ENCODE assay signal across 8 cellular contexts in genomic region chr6:158290040-158290439, GRCh38. TPM values are rescaled to one million over a fixed set of nuclear protein-coding genes. Genes with fewer than 3 reads are reported as not detected.
DNase-seq lines count a peak whose midpoint lies in the region; ATAC-seq and TF ChIP-seq lines count a peak whose summit lies in the region.

No MANE protein-coding gene starts in this region.

- H3K27me3 ChIP-seq in effector memory CD4-positive, alpha-beta T cell (replicated peaks; ENCODE audit: control insufficient read depth, insufficient read depth, low read length, poor library complexity, severe bottlenecking): no peaks in the 10 kb centered on the region
- no peaks in the 10 kb centered on the region for H3K27me3 ChIP-seq in psoas muscle (ENCODE audit: insufficient read depth in 3 of 3, low read length in 2 of 3)

- H3K36me3 ChIP-seq in effector memory CD4-positive, alpha-beta T cell (ENCODE audit: control insufficient read depth, insufficient read depth, low read length): no peaks in the 10 kb centered on the region
- no peaks in the 10 kb centered on the region for H3K36me3 ChIP-seq in psoas muscle (ENCODE audit: insufficient read depth in 1 of 2, low read depth in 1 of 2)

- peak overlapping the region; percentile 30 for H3K4me3 ChIP-seq in effector memory CD4-positive, alpha-beta T cell (ENCODE audit: insufficient read depth, low read depth, low read length, poor library complexity, severe bottlenecking)
- H3K4me3 ChIP-seq in psoas muscle: no peak overlapping the region

- H3K4me1 ChIP-seq in effector memory CD4-positive, alpha-beta T cell (ENCODE audit: control insufficient read depth, insufficient read depth, low read length, poor library complexity, severe bottlenecking): peaks cover 6% of the 10 kb centered on the region
- H3K4me1 ChIP-seq in psoas muscle: peaks cover 33% of the 10 kb centered on the region

- no peaks in the 10 kb centered on the region for H3K9me3 ChIP-seq in effector memory CD4-positive, alpha-beta T cell (ENCODE audit: control insufficient read depth, low read length)
- H3K9me3 ChIP-seq in psoas muscle: no peaks in the 10 kb centered on the region

- WGBS in psoas muscle, 3 donors: 96 to 100% (median 97%) methylated on average over 3 of the region's 3 CpGs

- DNase-seq in effector memory CD4-positive, alpha-beta T cell: no peak
- no peak for DNase-seq in psoas muscle
- DNase-seq in HK-2 (ENCODE audit: unreplicated experiment): no peak
- DNase-seq in GM20000 (ENCODE audit: low spot score): no peak
- DNase-seq in NCI-H2081 (lab: John Stamatoyannopoulos, UW): no peak

- peak overlapping the region; percentile 33 for H3K27ac ChIP-seq in effector memory CD4-positive, alpha-beta T cell (ENCODE audit: insufficient read depth, low read length, poor library complexity, severe bottlenecking)
- no peak overlapping the region for H3K27ac ChIP-seq in psoas muscle

- ATAC-seq in GM18517 (IDR thresholded peaks at IDR 0.05; ENCODE audit: unreplicated experiment): peak; percentile 66
- peak; percentile 57 for ATAC-seq in GM21526 (IDR thresholded peaks at IDR 0.05; ENCODE audit: low FRiP score, unreplicated experiment)
- peak; percentile 50 for ATAC-seq in HG03442 (IDR thresholded peaks at IDR 0.05; ENCODE audit: unreplicated experiment)
- ATAC-seq in psoas muscle: no peak

- TF ChIP-seq CTCF in psoas muscle (IDR thresholded peaks at IDR 0.05) (no peak), GM20000 (IDR thresholded peaks at IDR 0.05; ENCODE audit: extremely low read depth, missing control alignments) (no peak)

- intact Hi-C loops in psoas muscle (cut with DNase I): no loop called here

RNA-seq across cellular contexts. Expression of gene TULP4, which starts 22.2 kb away (rescaled TPM):
- total RNA-seq in psoas muscle: 100 to 1,000 TPM in 1 of 4 donors, 10 to 100 TPM in 3; 63.2 to 103 (median 78.3) TPM
- polyA plus RNA-seq in psoas muscle: 10 to 100 TPM in 1 of 3 donors, 1 to 10 TPM in 2; 2.2 to 23.2 (median 3.7) TPM

Comparison
In these comparisons a context has a peak if more than half of its experiments do, and no peak if none do; other contexts are left out.
1. ATAC-seq: peak in GM18517 (single experiment), GM21526 (single experiment) and HG03442 (single experiment); none in psoas muscle (0 of 4).